ENCODE assay signal across 9 cellular contexts in genomic region chr17:34306466-34306865, GRCh38. TPM values are rescaled to one million over a fixed set of nuclear protein-coding genes. Genes with fewer than 3 reads are reported as not detected.
DNase-seq lines count a peak whose midpoint lies in the region; ATAC-seq and TF ChIP-seq lines count a peak whose summit lies in the region.
"Had no signal": no experiment of that assay in that cellular context is flagged by ENCODE, and none has a peak within 500 bp of the region (broad histone marks: within the 10 kb centered on the region; RNA-seq: fewer than 3 reads in every experiment).

No MANE protein-coding gene starts in this region.

- no peak for ATAC-seq in lung (ENCODE audit: insufficient read depth, low FRiP score)
- no peak for ATAC-seq in stimulated activated naive CD8-positive, alpha-beta T cell treated with anti-CD3 and anti-CD28 coated beads, Interleukin-15, Interleukin-2, amounts not matched to agents 100 U/mL and 50 U/mL, for 24 hours

- no peak overlapping the region for H3K27ac Mint-ChIP-seq in endothelial cell (ENCODE audit: unreplicated experiment)

- no peaks in the 10 kb centered on the region for H3K4me1 Mint-ChIP-seq in endothelial cell (ENCODE audit: unreplicated experiment)

- no peaks in the 10 kb centered on the region for H3K36me3 Mint-ChIP-seq in endothelial cell (ENCODE audit: low read depth, unreplicated experiment)

- no peaks in the 10 kb centered on the region for H3K9me3 Mint-ChIP-seq in endothelial cell (ENCODE audit: unreplicated experiment)

- H3K27me3 ChIP-seq in lung (ENCODE audit: control insufficient read depth, insufficient read depth): no peaks in the 10 kb centered on the region

- H3K4me3 Mint-ChIP-seq in endothelial cell (ENCODE audit: unreplicated experiment): no peak overlapping the region

- peaks cover 1 to 3% of the 10 kb centered on the region in 2 donors for H3K4me1 ChIP-seq in lung (ENCODE audit: control insufficient read depth in 2 of 2, insufficient read depth in 2 of 2, low read length in 2 of 2)

- TF ChIP-seq CTCF in AG09319 (IDR thresholded peaks at IDR 0.05; ENCODE audit: low read depth, low read length) (peak; percentile 55), endothelial cell (IDR thresholded peaks at IDR 0.05; ENCODE audit: unreplicated experiment) (no peak), lung (IDR thresholded peaks at IDR 0.05; ENCODE audit: control extremely low read depth, extremely low read depth) (peak; percentile 4)

- 76 to 83% methylated on average over 3 of the region's 3 CpGs for WGBS in lung, 2 donors

- no peaks in the 10 kb centered on the region for H3K36me3 ChIP-seq in lung (ENCODE audit: control insufficient read depth in 2 of 2, insufficient read depth in 2 of 2, low read length in 2 of 2)

- no peaks in the 10 kb centered on the region for H3K9me3 ChIP-seq in lung (ENCODE audit: control insufficient read depth in 2 of 2, insufficient read depth in 1 of 2, low read length in 1 of 2)

- DNase-seq in AG09319 (ENCODE audit: extremely low read depth, low read depth) (no peak), NCI-H69 (lab: John Stamatoyannopoulos, UW) (peak; percentile 32), endothelial cell (ENCODE audit: low spot score) (peak; percentile 8), lung (ENCODE audit: low spot score) (peak; percentile 40), HK-2 (ENCODE audit: unreplicated experiment) (no peak), NCI-H2081 (lab: John Stamatoyannopoulos, UW) (no peak), MV-4-11 (lab: John Stamatoyannopoulos, UW) (no peak)
- no peak for DNase-seq in stimulated activated naive CD8-positive, alpha-beta T cell treated with anti-CD3 and anti-CD28 coated beads, Interleukin-15, Interleukin-2, amounts not matched to agents 100 U/mL and 50 U/mL, for 24 hours
- DNase-seq: activated naive CD4-positive, alpha-beta T cell had no signal

- H3K4me3 ChIP-seq in lung: no peak overlapping the region

- no peak overlapping the region for H3K27ac ChIP-seq in lung (ENCODE audit: low read depth in 1 of 2, low read length in 1 of 2)

- no peaks in the 10 kb centered on the region for H3K27me3 Mint-ChIP-seq in endothelial cell (ENCODE audit: unreplicated experiment)

RNA-seq across cellular contexts. Expression of gene CCL8, which starts 12.8 kb away (rescaled TPM):
- total RNA-seq in endothelial cell (ENCODE audit: unreplicated experiment): not detected
- total RNA-seq in lung: under 1 TPM; 0.26 to 0.95 TPM
- polyA plus RNA-seq in lung: 1 to 10 TPM in 1 of 2 donors, under 1 TPM in 1; 0.49 to 7.6 TPM

RNA-seq across cellular contexts. Expression of gene CCL11, which starts 20.9 kb away (rescaled TPM):
- total RNA-seq in endothelial cell (ENCODE audit: unreplicated experiment) (not detected), lung (under 1 TPM; 0.18 to 0.80 TPM)
- 1 to 10 TPM in 1 of 2 donors, under 1 TPM in 1; 0.39 to 3.6 TPM for polyA plus RNA-seq in lung

RNA-seq across cellular contexts. Expression of gene CCL7, which starts 36.4 kb away (rescaled TPM):
- total RNA-seq in endothelial cell (ENCODE audit: unreplicated experiment) (not detected), lung (1 to 10 TPM in 1 of 2 donors, not detected in 1; 1.0 TPM)
- 10 to 100 TPM in 1 of 2 donors, 1 to 10 TPM in 1; 1.0 to 44.9 TPM for polyA plus RNA-seq in lung

RNA-seq across cellular contexts. Expression of gene CCL13, which starts 49.8 kb away (rescaled TPM):
- total RNA-seq in endothelial cell (ENCODE audit: unreplicated experiment) (not detected), lung (1 to 10 TPM; 4.4 to 4.6 TPM)
- 1 to 10 TPM; 2.5 to 3.7 TPM for polyA plus RNA-seq in lung

RNA-seq across cellular contexts. Expression of gene CCL2, which starts 51.4 kb away (rescaled TPM):
- total RNA-seq in endothelial cell (ENCODE audit: unreplicated experiment) (1.4 TPM), lung (10 to 100 TPM; 80.8 to 93.5 TPM)
- 1,000 to 10,000 TPM in 1 of 2 donors, 100 to 1,000 TPM in 1; 226 to 1,172 TPM for polyA plus RNA-seq in lung

Comparison
In these comparisons a context has a peak if more than half of its experiments do, and no peak if none do; other contexts are left out.
1. DNase-seq: peak in NCI-H69 (single experiment), endothelial cell (single experiment) and lung (single experiment); none in AG09319 (single experiment), stimulated activated naive CD8-positive, alpha-beta T cell treated with anti-CD3 and anti-CD28 coated beads, Interleukin-15, Interleukin-2, amounts not matched to agents 100 U/mL and 50 U/mL, for 24 hours (single experiment), HK-2 (single experiment), NCI-H2081 (0 of 2) and MV-4-11 (single experiment).